In genomic region chr1:176602388-176603004, GRCh38 we compare ENCODE assay signal across 23 cellular contexts.
DNase-seq lines count a peak whose midpoint lies in the region; FAIRE-seq and TF ChIP-seq lines count a peak whose summit lies in the region.
"Had no signal": no experiment of that assay in that cellular context is flagged by ENCODE, and none has a peak within 500 bp of the region (broad histone marks: within the 10 kb centered on the region; RNA-seq: fewer than 3 reads in every experiment).

No MANE protein-coding gene starts in this region.

- H2BK120ac ChIP-seq in mesenchymal stem cell (ENCODE audit: low read depth, low read length) = no peak overlapping the region

- no peak overlapping the region for H3K4me2 ChIP-seq in mesenchymal stem cell (ENCODE audit: low read length, poor library complexity, severe bottlenecking)
- H3K4me2 ChIP-seq: A549; BLaER1 treated with 17β-estradiol and CSF1 and Interleukin-3, amounts not matched to agents 10 nM and 100 nM had no signal

- peak; percentile 64 for FAIRE-seq in D721Med (lab: Jason Lieb, UNC)
- FAIRE-seq: A549, GM12891, H54, RCC 7860 had no signal

- H3K14ac ChIP-seq in mesenchymal stem cell (ENCODE audit: low read length in 2 of 2) = no peak overlapping the region

- H3K27ac ChIP-seq in mesenchymal stem cell (ENCODE audit: low read length, poor library complexity, severe bottlenecking) = no peak overlapping the region
- H3K27ac ChIP-seq: A549; BLaER1 treated with 17β-estradiol and CSF1 and Interleukin-3, amounts not matched to agents 10 nM and 100 nM; HL-60 had no signal

- H2BK15ac ChIP-seq in mesenchymal stem cell (ENCODE audit: low read depth, poor library complexity, severe bottlenecking) = no peak overlapping the region

- no peak overlapping the region for H3K18ac ChIP-seq in mesenchymal stem cell (ENCODE audit: low read depth in 1 of 2, low read length in 2 of 2)

- DNase-seq in D721Med (ENCODE audit: insufficient read length, low spot score) (no peak), astrocyte of the hippocampus (ENCODE audit: low read depth, low spot score) (peak; percentile 46), kidney epithelial cell (ENCODE audit: low read depth) (peak; percentile 16), mesenchymal stem cell (no peak), GM10266 (ENCODE audit: extremely low spot score) (no peak), ecto neural progenitor cell (ENCODE audit: low spot score) (no peak), NCI-H526 treated with DMSO at 0.1 percent for 48 hours (lab: John Stamatoyannopoulos, UW) (no peak)
- DNase-seq in stimulated activated CD4-positive, alpha-beta T cell treated with anti-CD3 and anti-CD28 coated beads, Interleukin-4, amount 100 ng/mL, for 1 hour = no peak
- DNase-seq: AML-193; CD4-positive, alpha-beta T cell; GDM1; NCI-H1048; NCI-H1417 treated with DMSO at 0.1 percent for 48 hours; NCI-H1694 treated with DMSO at 0.1 percent for 48 hours; NCI-H2081; NCI-H226; NCI-H510A had no signal

- WGBS in mesenchymal stem cell = 62% methylated on average over 2 of the region's 5 CpGs

- no peak overlapping the region for H4K8ac ChIP-seq in mesenchymal stem cell (ENCODE audit: low read length)

- H3K4me1 ChIP-seq in mesenchymal stem cell (ENCODE audit: control insufficient read depth, insufficient read depth, low read depth, low read length) = no peaks in the 10 kb centered on the region
- H3K4me1 ChIP-seq: A549 had no signal

- no peak overlapping the region for H3K4me3 ChIP-seq in kidney epithelial cell (ENCODE audit: low read depth, low read length)
- H3K4me3 ChIP-seq in mesenchymal stem cell (ENCODE audit: insufficient read depth in 1 of 2, low read depth in 1 of 2, low read length in 2 of 2) = no peak overlapping the region
- H3K4me3 ChIP-seq: A549; BLaER1 treated with 17β-estradiol and CSF1 and Interleukin-3, amounts not matched to agents 10 nM and 100 nM had no signal

- H2BK12ac ChIP-seq in mesenchymal stem cell (ENCODE audit: low read length in 2 of 2) = no peak overlapping the region

- H3K36me3 ChIP-seq in kidney epithelial cell (ENCODE audit: control insufficient read depth, insufficient read depth, low read length) (no peaks in the 10 kb centered on the region), mesenchymal stem cell (ENCODE audit: control insufficient read depth in 1 of 2, insufficient read depth in 2 of 2, low read depth in 1 of 2, low read length in 2 of 2) (no peaks in the 10 kb centered on the region)
- H3K36me3 ChIP-seq: BLaER1 treated with 17β-estradiol and CSF1 and Interleukin-3, amounts not matched to agents 10 nM and 100 nM had no signal

- H4K91ac ChIP-seq in mesenchymal stem cell (ENCODE audit: low read length) = no peak overlapping the region

- H3K9ac ChIP-seq in mesenchymal stem cell (ENCODE audit: low read length) = peak overlapping the region; percentile 23
- H3K9ac ChIP-seq: BLaER1 treated with 17β-estradiol and CSF1 and Interleukin-3, amounts not matched to agents 10 nM and 100 nM had no signal

- TF ChIP-seq CTCF in D721Med (IDR thresholded peaks at IDR 0.05; ENCODE audit: insufficient read depth, missing control alignments) (no peak), kidney epithelial cell (IDR thresholded peaks at IDR 0.05; ENCODE audit: insufficient read depth, low read length, poor library complexity, severe bottlenecking) (no peak), GM10266 (IDR thresholded peaks at IDR 0.05; ENCODE audit: control insufficient read depth, insufficient read depth, low read depth, missing control alignments) (no peak)

- no peak overlapping the region for H3K23ac ChIP-seq in mesenchymal stem cell (ENCODE audit: low read length in 2 of 2)

- no peak overlapping the region for H2AFZ ChIP-seq in mesenchymal stem cell (ENCODE audit: low read depth, low read length)

- H3K4ac ChIP-seq in mesenchymal stem cell (ENCODE audit: low read depth in 1 of 2, low read length in 2 of 2) = no peak overlapping the region

- no peaks in the 10 kb centered on the region for H3K27me3 ChIP-seq in kidney epithelial cell (ENCODE audit: control insufficient read depth, insufficient read depth, low read length)
- H3K27me3 ChIP-seq in mesenchymal stem cell (ENCODE audit: control insufficient read depth in 1 of 2, insufficient read depth in 1 of 2, low read length in 2 of 2) = no peaks in the 10 kb centered on the region
- H3K27me3 ChIP-seq: BLaER1 treated with 17β-estradiol and CSF1 and Interleukin-3, amounts not matched to agents 10 nM and 100 nM had no signal

- H2AK5ac ChIP-seq in mesenchymal stem cell (ENCODE audit: low read length, severe bottlenecking) = no peak overlapping the region

- H2BK5ac ChIP-seq in mesenchymal stem cell (ENCODE audit: low read depth, low read length, poor library complexity, severe bottlenecking) = no peak overlapping the region

- H3K79me1 ChIP-seq in mesenchymal stem cell (replicated peaks; ENCODE audit: low read length, poor library complexity, severe bottlenecking) = no peaks in the 10 kb centered on the region

- H3K9me3 ChIP-seq in mesenchymal stem cell (ENCODE audit: control insufficient read depth, low read length) = no peaks in the 10 kb centered on the region
- H3K9me3 ChIP-seq: A549; BLaER1 treated with 17β-estradiol and CSF1 and Interleukin-3, amounts not matched to agents 10 nM and 100 nM had no signal

Comparison
In these comparisons a context has a peak if more than half of its experiments do, and no peak if none do; other contexts are left out.
1. DNase-seq: peak in astrocyte of the hippocampus (single experiment) and kidney epithelial cell (single experiment); none in D721Med (single experiment), mesenchymal stem cell (single experiment), stimulated activated CD4-positive, alpha-beta T cell treated with anti-CD3 and anti-CD28 coated beads, Interleukin-4, amount 100 ng/mL, for 1 hour (single experiment), GM10266 (single experiment), ecto neural progenitor cell (single experiment) and NCI-H526 treated with DMSO at 0.1 percent for 48 hours (single experiment).